ENCODE assay signal across 8 cellular contexts in the genomic region with DNA sequence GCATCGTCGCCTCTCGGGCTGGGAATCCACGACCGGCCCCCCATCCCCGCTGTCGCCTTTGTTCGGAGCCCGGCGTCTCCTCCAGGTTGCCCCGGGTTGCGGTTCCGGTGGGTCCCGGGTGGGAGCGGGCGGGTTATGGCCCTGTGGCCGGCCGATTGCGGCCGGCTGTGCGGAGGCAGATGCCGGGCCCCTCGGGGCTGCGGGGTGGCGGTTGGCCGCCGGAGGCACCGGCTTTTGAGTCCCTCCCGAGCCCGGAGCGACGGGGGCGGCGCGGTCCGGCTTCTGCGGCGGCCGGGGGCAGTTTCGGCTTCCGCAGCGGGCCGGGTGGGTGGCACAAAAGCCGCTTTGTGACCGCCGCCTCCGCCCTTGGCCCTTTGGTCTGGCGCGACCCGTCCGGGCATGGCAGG. TPM values are rescaled to one million over a fixed set of nuclear protein-coding genes. Genes with fewer than 3 reads are reported as not detected.
DNase-seq lines count a peak whose midpoint lies in the region; ATAC-seq, FAIRE-seq and TF ChIP-seq lines count a peak whose summit lies in the region.

No MANE protein-coding gene starts in this region.

- peak overlapping the region; percentile 85 for H3K4me3 ChIP-seq in IMR-90 (ENCODE audit: insufficient read depth, low read depth, low read length)

- peak overlapping the region; percentile 75 for H4K91ac ChIP-seq in IMR-90 (ENCODE audit: insufficient read depth, low read depth, low read length)

- no peaks in the 10 kb centered on the region for H3K27me3 Mint-ChIP-seq in activated naive CD4-positive, alpha-beta T cell treated with anti-CD3 and anti-CD28 coated beads for 36 hours (ENCODE audit: low read depth)
- no peaks in the 10 kb centered on the region for H3K27me3 Mint-ChIP-seq in chondrocyte (ENCODE audit: low read depth)

- peak overlapping the region; percentile 99 for H3K27ac ChIP-seq in IMR-90 (ENCODE audit: insufficient read depth, low read length)

- H3K4me1 ChIP-seq in IMR-90 (ENCODE audit: control insufficient read depth, insufficient read depth, low read length), result no peaks in the 10 kb centered on the region

- peaks cover 0 to 10% of the 10 kb centered on the region in 2 experiments; a peak in 3 of 4 replicates for H3K79me1 ChIP-seq in IMR-90 (ENCODE audit: low read depth in 1 of 2, low read length in 2 of 2)

- peak overlapping the region; percentile 84 for H3K56ac ChIP-seq in IMR-90 (ENCODE audit: extremely low read depth, insufficient read depth, low read length)

- peak overlapping the region; percentile 93 for H2AK5ac ChIP-seq in IMR-90 (ENCODE audit: low read depth, low read length)

- peaks cover 33% of the 10 kb centered on the region for H4K20me1 ChIP-seq in IMR-90 (ENCODE audit: insufficient read depth, low read length)

- ATAC-seq in IMR-90 (ENCODE audit: low read depth), result peak; percentile 9
- no peak for ATAC-seq in HG02571 (IDR thresholded peaks at IDR 0.05; ENCODE audit: unreplicated experiment)

- H3K36me3 Mint-ChIP-seq in activated naive CD4-positive, alpha-beta T cell treated with anti-CD3 and anti-CD28 coated beads for 36 hours (ENCODE audit: low read depth), result peaks cover 26% of the 10 kb centered on the region
- peaks cover 8% of the 10 kb centered on the region for H3K36me3 Mint-ChIP-seq in chondrocyte (ENCODE audit: low read depth)

- H2BK120ac ChIP-seq in IMR-90 (ENCODE audit: low read depth, low read length), result peak overlapping the region; percentile 52; the same call in 1 of the 2 replicates

- TF ChIP-seq RAD21 in IMR-90 (IDR thresholded peaks at IDR 0.05; ENCODE audit: low read length), result no peak

- DNase-seq in activated naive CD4-positive, alpha-beta T cell treated with anti-CD3 and anti-CD28 coated beads for 36 hours, result no peak
- no peak for DNase-seq in activated naive CD4-positive, alpha-beta T cell treated with Interleukin-2 at 50 U/mL for 16 hours
- DNase-seq in IMR-90, result no peak
- DNase-seq in chondrocyte (ENCODE audit: low spot score), result peak; percentile 90
- peak; percentile 17 for DNase-seq in medulla oblongata (ENCODE audit: extremely low spot score)
- peak; percentile 11 for DNase-seq in urothelium cell line (ENCODE audit: low spot score)
- no peak for DNase-seq in G401 (ENCODE audit: low spot score)

- WGBS in IMR-90 (ENCODE audit: extremely low coverage in 2 of 2, insufficient read length in 1 of 2), 2 experiments, result 1% methylated on average over 22 of the region's 51 CpGs; no CpG with 5 or more reads in 1 of the 2 experiments

- no peak overlapping the region for H2BK20ac ChIP-seq in IMR-90 (ENCODE audit: low read depth, low read length)

- in situ Hi-C loops in IMR-90 (cut with MboI; ENCODE audit: low sequenced_read_pairs), result loop anchor here (25.0 kb wide), 1 partner anchor 210 kb away; no protein-coding TSS in a partner anchor
- in situ Hi-C loops in G401 (cut with HindIII; ENCODE audit: low sequenced_read_pairs), result no loop called here

- peak overlapping the region; percentile 89 for H2AFZ ChIP-seq in IMR-90 (replicated peaks; ENCODE audit: low read length, poor library complexity)

- CTCF ChIA-PET in activated naive CD4-positive, alpha-beta T cell treated with anti-CD3 and anti-CD28 coated beads for 36 hours (lab: Charles Lee), result interaction anchor here (0.9 to 2.3 kb wide), 5 partner anchors 26 to 220 kb away, joined by 3 to 28 read pairs (median 6); partner anchors contain the start of gene PHF3
- CTCF ChIA-PET in IMR-90 (lab: Yijun Ruan, JAX), result no interaction called here

- POLR2A ChIA-PET in IMR-90 (lab: Charles Lee; ENCODE audit: unreplicated experiment), result no interaction called here

- H3K4me2 ChIP-seq in IMR-90 (ENCODE audit: low read depth, low read length), result no peak overlapping the region

- no peak for FAIRE-seq in urothelium cell line (lab: Jason Lieb, UNC)

- no peaks in the 10 kb centered on the region for H3K27me3 ChIP-seq in IMR-90 (ENCODE audit: control insufficient read depth, insufficient read depth, low read length)

- no peak for TF ChIP-seq POLR2A in IMR-90 (IDR thresholded peaks at IDR 0.05; ENCODE audit: low read depth, low read length)

- H3K4me1 Mint-ChIP-seq in activated naive CD4-positive, alpha-beta T cell treated with anti-CD3 and anti-CD28 coated beads for 36 hours (ENCODE audit: low read depth), result peaks cover 28% of the 10 kb centered on the region
- H3K4me1 Mint-ChIP-seq in chondrocyte (ENCODE audit: low read depth), result peaks cover 40% of the 10 kb centered on the region

- H2AK9ac ChIP-seq in IMR-90 (replicated peaks; ENCODE audit: low read depth, low read length, poor library complexity), result peak overlapping the region; percentile 98

- peak overlapping the region; percentile 80 for H3K14ac ChIP-seq in IMR-90 (replicated peaks; ENCODE audit: low read depth, low read length)

- H3K23ac ChIP-seq in IMR-90 (ENCODE audit: low read depth, low read length), result peak overlapping the region; percentile 89

- H4K8ac ChIP-seq in IMR-90 (ENCODE audit: low read depth in 2 of 2, low read length in 2 of 2), result peak overlapping the region in 1 of 2 experiments; percentile 84; a peak in 1 of 4 replicates

- H4K5ac ChIP-seq in IMR-90 (ENCODE audit: low read depth, low read length), result peak overlapping the region; percentile 87; the same call in 1 of the 2 replicates

- H2BK15ac ChIP-seq in IMR-90 (ENCODE audit: low read depth, low read length), result no peak overlapping the region

- peak overlapping the region; percentile 93 for H3K9ac ChIP-seq in IMR-90 (ENCODE audit: low read depth, low read length)

- no peaks in the 10 kb centered on the region for H3K9me1 ChIP-seq in IMR-90 (ENCODE audit: insufficient read depth, low read length)

- peak overlapping the region; percentile 84 for H3K18ac ChIP-seq in IMR-90 (ENCODE audit: low read depth, low read length)

- H3K36me3 ChIP-seq in IMR-90 (ENCODE audit: control insufficient read depth, insufficient read depth, low read length), result peaks cover 10% of the 10 kb centered on the region

- H3K4ac ChIP-seq in IMR-90 (ENCODE audit: low read depth, low read length), result peak overlapping the region; percentile 91

- H3K4me3 Mint-ChIP-seq in activated naive CD4-positive, alpha-beta T cell treated with anti-CD3 and anti-CD28 coated beads for 36 hours, result peak overlapping the region; percentile 86
- peak overlapping the region; percentile 94 for H3K4me3 Mint-ChIP-seq in chondrocyte (ENCODE audit: unreplicated experiment)

- no TSS peak for BruUV-seq in IMR-90 (replicated peaks; lab: Mats Ljungman, UMichigan)

- H3K27ac Mint-ChIP-seq in activated naive CD4-positive, alpha-beta T cell treated with anti-CD3 and anti-CD28 coated beads for 36 hours, result peak overlapping the region; percentile 95
- H3K27ac Mint-ChIP-seq in chondrocyte (ENCODE audit: unreplicated experiment), result peak overlapping the region; percentile 97

- intact Hi-C loops in activated naive CD4-positive, alpha-beta T cell treated with anti-CD3 and anti-CD28 coated beads for 36 hours (cut with micrococcal nuclease), result loop anchor here (1.0 to 5.0 kb wide), 4 partner anchors 26 to 265 kb away; partner anchors contain the start of gene PHF3
- intact Hi-C loops in IMR-90 (cut with micrococcal nuclease), result loop anchor here (2.0 to 10.0 kb wide), 4 partner anchors 45 to 118 kb away; no protein-coding TSS in a partner anchor

- TF ChIP-seq CTCF in IMR-90 (conservative IDR thresholded peaks at IDR 0.05; ENCODE audit: low read depth, low read length), result no peak
- no peak for TF ChIP-seq CTCF in chondrocyte (IDR thresholded peaks at IDR 0.05)

- H2BK5ac ChIP-seq in IMR-90 (ENCODE audit: low read depth, low read length, poor library complexity, severe bottlenecking), result peak overlapping the region; percentile 90

- no peaks in the 10 kb centered on the region for H3K9me3 ChIP-seq in IMR-90 (ENCODE audit: control insufficient read depth, insufficient read depth, low read length)

- no peaks in the 10 kb centered on the region for H3K9me3 Mint-ChIP-seq in activated naive CD4-positive, alpha-beta T cell treated with anti-CD3 and anti-CD28 coated beads for 36 hours
- peaks cover 5% of the 10 kb centered on the region for H3K9me3 Mint-ChIP-seq in chondrocyte (ENCODE audit: low read depth)

- dilution Hi-C loops in IMR-90 (cut with HindIII; ENCODE audit: low sequenced_read_pairs, unreplicated experiment), result no loop called here

TF ChIP-seq in IMR-90, 13 proteins besides CTCF, POLR2A, EP300 and RAD21 (continues in another document):
- TF ChIP-seq, protein P1, sequence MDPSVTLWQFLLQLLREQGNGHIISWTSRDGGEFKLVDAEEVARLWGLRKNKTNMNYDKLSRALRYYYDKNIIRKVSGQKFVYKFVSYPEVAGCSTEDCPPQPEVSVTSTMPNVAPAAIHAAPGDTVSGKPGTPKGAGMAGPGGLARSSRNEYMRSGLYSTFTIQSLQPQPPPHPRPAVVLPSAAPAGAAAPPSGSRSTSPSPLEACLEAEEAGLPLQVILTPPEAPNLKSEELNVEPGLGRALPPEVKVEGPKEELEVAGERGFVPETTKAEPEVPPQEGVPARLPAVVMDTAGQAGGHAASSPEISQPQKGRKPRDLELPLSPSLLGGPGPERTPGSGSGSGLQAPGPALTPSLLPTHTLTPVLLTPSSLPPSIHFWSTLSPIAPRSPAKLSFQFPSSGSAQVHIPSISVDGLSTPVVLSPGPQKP (IDR thresholded peaks at IDR 0.05; ENCODE audit: borderline replicate concordance, low read depth, low read length), result no peak
- TF ChIP-seq MAZ (IDR thresholded peaks at IDR 0.05; ENCODE audit: borderline replicate concordance, low read depth, low read length) (no peak), CEBPB (IDR thresholded peaks at IDR 0.05; ENCODE audit: low read depth, low read length) (no peak), BHLHE40 (IDR thresholded peaks at IDR 0.05; ENCODE audit: low read depth, low read length) (no peak), CHD1 (IDR thresholded peaks at IDR 0.05; ENCODE audit: low read depth, low read length) (no peak), FOS (IDR thresholded peaks at IDR 0.05; ENCODE audit: low read depth, low read length) (no peak), MAFK (IDR thresholded peaks at IDR 0.05; ENCODE audit: low read depth, low read length) (no peak), SMC3 (IDR thresholded peaks at IDR 0.05; ENCODE audit: low read depth, low read length) (no peak)
- TF ChIP-seq, protein P2, sequence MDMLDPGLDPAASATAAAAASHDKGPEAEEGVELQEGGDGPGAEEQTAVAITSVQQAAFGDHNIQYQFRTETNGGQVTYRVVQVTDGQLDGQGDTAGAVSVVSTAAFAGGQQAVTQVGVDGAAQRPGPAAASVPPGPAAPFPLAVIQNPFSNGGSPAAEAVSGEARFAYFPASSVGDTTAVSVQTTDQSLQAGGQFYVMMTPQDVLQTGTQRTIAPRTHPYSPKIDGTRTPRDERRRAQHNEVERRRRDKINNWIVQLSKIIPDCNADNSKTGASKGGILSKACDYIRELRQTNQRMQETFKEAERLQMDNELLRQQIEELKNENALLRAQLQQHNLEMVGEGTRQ (IDR thresholded peaks at IDR 0.05; ENCODE audit: low read depth, low read length), result no peak

RNA-seq across cellular contexts. Expression of gene PTP4A1, which starts 0.5 kb away (rescaled TPM):
- 10 to 100 TPM; 46.8 to 51.9 TPM for total RNA-seq in activated naive CD4-positive, alpha-beta T cell treated with anti-CD3 and anti-CD28 coated beads for 36 hours
- total RNA-seq in IMR-90 (2012; rRNA removed) (53.1 and 60.0 TPM in 2 replicates), chondrocyte (75.7 to 108 TPM (median 99.2 TPM) in 3 replicates)
- 16.2 and 31.2 TPM in 2 replicates for polyA plus RNA-seq in IMR-90 (2012; rRNA removed)
- polyA plus RNA-seq in IMR-90 (2012; cell fraction: cytosol; rRNA removed), result 1.1 and 3.1 TPM in 2 replicates
- polyA plus RNA-seq in IMR-90 (2012; cell fraction: nucleus; rRNA removed; ENCODE audit: low replicate concordance), result 1.3 and 21.9 TPM in 2 replicates
- total RNA-seq in G401 (2014; rRNA removed; shearing (Covaris generic)), result 16.6 and 24.1 TPM in 2 replicates

Comparison
In these comparisons a context has a peak if more than half of its experiments do, and no peak if none do; other contexts are left out.
1. DNase-seq: peak in chondrocyte (single experiment), medulla oblongata (single experiment) and urothelium cell line (single experiment); none in activated naive CD4-positive, alpha-beta T cell treated with anti-CD3 and anti-CD28 coated beads for 36 hours (single experiment), activated naive CD4-positive, alpha-beta T cell treated with Interleukin-2 at 50 U/mL for 16 hours (single experiment), IMR-90 (single experiment) and G401 (single experiment).